In genomic region chr10:103758294-103758681, GRCh38 we compare ENCODE assay signal across 8 cellular contexts.
DNase-seq lines count a peak whose midpoint lies in the region; ATAC-seq and TF ChIP-seq lines count a peak whose summit lies in the region.

No MANE protein-coding gene starts in this region.

- no peaks in the 10 kb centered on the region for H3K27me3 ChIP-seq in tibial nerve

- no peaks in the 10 kb centered on the region for H3K9me3 ChIP-seq in tibial nerve

- no peak for TF ChIP-seq EP300 in tibial nerve (IDR thresholded peaks at IDR 0.05)

- no peak for TF ChIP-seq POLR2A in tibial nerve (IDR thresholded peaks at IDR 0.05)

- no peak overlapping the region for H3K4me3 Mint-ChIP-seq in activated T-cell treated with anti-CD3 and anti-CD28 coated beads, Interleukin-2, amount 50 U/mL, for 24 hours
- peak overlapping the region; percentile 36 for H3K4me3 Mint-ChIP-seq in activated naive CD8-positive, alpha-beta T cell treated with anti-CD3 and anti-CD28 coated beads, Interleukin-2, amount 10 ng/mL, durations not matched to agents 7 days and 5 days

- WGBS in tibial nerve, 2 donors, result 74 to 75% methylated on average over 2 of the region's 2 CpGs

- H3K9me3 Mint-ChIP-seq in activated T-cell treated with anti-CD3 and anti-CD28 coated beads, Interleukin-2, amount 50 U/mL, for 24 hours, result no peaks in the 10 kb centered on the region
- H3K9me3 Mint-ChIP-seq in activated naive CD8-positive, alpha-beta T cell treated with anti-CD3 and anti-CD28 coated beads, Interleukin-2, amount 10 ng/mL, durations not matched to agents 7 days and 5 days, result no peaks in the 10 kb centered on the region

- peak overlapping the region; percentile 78 for H3K27ac Mint-ChIP-seq in activated T-cell treated with anti-CD3 and anti-CD28 coated beads, Interleukin-2, amount 50 U/mL, for 24 hours
- H3K27ac Mint-ChIP-seq in activated naive CD8-positive, alpha-beta T cell treated with anti-CD3 and anti-CD28 coated beads, Interleukin-2, amount 10 ng/mL, durations not matched to agents 7 days and 5 days, result peak overlapping the region; percentile 55

- POLR2A ChIA-PET in activated naive CD8-positive, alpha-beta T cell treated with anti-CD3 and anti-CD28 coated beads, Interleukin-2, amount 10 ng/mL, durations not matched to agents 7 days and 5 days (lab: Charles Lee), result interaction anchor here (0.6 to 1.8 kb wide), 3 partner anchors 23 to 43 kb away, joined by 4 to 5 read pairs (median 4); no protein-coding TSS in a partner anchor

- H3K36me3 ChIP-seq in tibial nerve, result no peaks in the 10 kb centered on the region

- H3K4me1 ChIP-seq in tibial nerve, result peaks cover 3 to 60% (median 41%) of the 10 kb centered on the region in 4 donors

- peaks cover 34% of the 10 kb centered on the region for H3K4me1 Mint-ChIP-seq in activated T-cell treated with anti-CD3 and anti-CD28 coated beads, Interleukin-2, amount 50 U/mL, for 24 hours (ENCODE audit: low read depth)
- H3K4me1 Mint-ChIP-seq in activated naive CD8-positive, alpha-beta T cell treated with anti-CD3 and anti-CD28 coated beads, Interleukin-2, amount 10 ng/mL, durations not matched to agents 7 days and 5 days, result peaks cover 35% of the 10 kb centered on the region

- no peak overlapping the region for H3K4me3 ChIP-seq in tibial nerve

- H3K36me3 Mint-ChIP-seq in activated T-cell treated with anti-CD3 and anti-CD28 coated beads, Interleukin-2, amount 50 U/mL, for 24 hours (ENCODE audit: low read depth), result no peaks in the 10 kb centered on the region
- H3K36me3 Mint-ChIP-seq in activated naive CD8-positive, alpha-beta T cell treated with anti-CD3 and anti-CD28 coated beads, Interleukin-2, amount 10 ng/mL, durations not matched to agents 7 days and 5 days, result no peaks in the 10 kb centered on the region

- no peak for ATAC-seq in activated naive CD8-positive, alpha-beta T cell treated with anti-CD3 and anti-CD28 coated beads, Interleukin-2, amount 10 ng/mL, durations not matched to agents 7 days and 5 days (ENCODE audit: low read depth)

- no peaks in the 10 kb centered on the region for H3K27me3 Mint-ChIP-seq in activated T-cell treated with anti-CD3 and anti-CD28 coated beads, Interleukin-2, amount 50 U/mL, for 24 hours
- peaks cover 29% of the 10 kb centered on the region for H3K27me3 Mint-ChIP-seq in activated naive CD8-positive, alpha-beta T cell treated with anti-CD3 and anti-CD28 coated beads, Interleukin-2, amount 10 ng/mL, durations not matched to agents 7 days and 5 days

- no peak for TF ChIP-seq CTCF in tibial nerve (IDR thresholded peaks at IDR 0.05)

- peak overlapping the region in 3 of 4 donors; percentile 58 to 86 (median 81) for H3K27ac ChIP-seq in tibial nerve

- DNase-seq in activated T-cell treated with anti-CD3 and anti-CD28 coated beads, Interleukin-2, amount 50 U/mL, for 24 hours, result no peak
- DNase-seq in activated T-cell treated with anti-CD3 and anti-CD28 coated beads for 4 hours (no peak), iris pigment epithelial cell (ENCODE audit: low read depth) (peak; percentile 46), tibial nerve (ENCODE audit: low spot score in 2 of 2) (no peak), NCI-H2081 (lab: John Stamatoyannopoulos, UW) (no peak), SKM-1 (lab: John Stamatoyannopoulos, UW; ENCODE audit: unreplicated experiment) (no peak)
- no peak for DNase-seq in activated naive CD8-positive, alpha-beta T cell treated with anti-CD3 and anti-CD28 coated beads, Interleukin-2, amount 10 ng/mL, durations not matched to agents 7 days and 5 days
- DNase-seq in stimulated activated CD4-positive, alpha-beta T cell treated with anti-CD3 and anti-CD28 coated beads, Interleukin-2, amount 100 ng/mL, for 24 hours, result no peak
